In genomic region chr16:89298826-89299225, GRCh38 we compare ENCODE assay signal across 14 cellular contexts.
DNase-seq lines count a peak whose midpoint lies in the region; ATAC-seq and TF ChIP-seq lines count a peak whose summit lies in the region.
"Had no signal": no experiment of that assay in that cellular context is flagged by ENCODE, and none has a peak within 500 bp of the region (broad histone marks: within the 10 kb centered on the region; RNA-seq: fewer than 3 reads in every experiment).

No MANE protein-coding gene starts in this region.

- H3K9me3 Mint-ChIP-seq in activated naive CD8-positive, alpha-beta T cell treated with anti-CD3 and anti-CD28 coated beads, Interleukin-2, amount 10 ng/mL, durations not matched to agents 7 days and 5 days: no peaks in the 10 kb centered on the region
- H3K9me3 Mint-ChIP-seq in naive thymus-derived CD4-positive, alpha-beta T cell: peaks cover 0 to 6% (median 0%) of the 10 kb centered on the region in 11 donors

- H3K27me3 Mint-ChIP-seq in activated naive CD8-positive, alpha-beta T cell treated with anti-CD3 and anti-CD28 coated beads, Interleukin-2, amount 10 ng/mL, durations not matched to agents 7 days and 5 days: no peaks in the 10 kb centered on the region
- H3K27me3 Mint-ChIP-seq in naive thymus-derived CD4-positive, alpha-beta T cell: no peaks in the 10 kb centered on the region

- intact Hi-C loops in left ventricle myocardium superior (cut with micrococcal nuclease) (no loop called here), cardiac septum (cut with DNase I) (no loop called here), vagina (cut with DNase I) (no loop called here)
- intact Hi-C loops in naive thymus-derived CD4-positive, alpha-beta T cell (cut with micrococcal nuclease): no loop called here

- peaks cover 0 to 74% (median 13%) of the 10 kb centered on the region in 3 experiments for H3K36me3 ChIP-seq in naive thymus-derived CD4-positive, alpha-beta T cell (ENCODE audit: control insufficient read depth in 2 of 3, insufficient read depth in 3 of 3, low read length in 3 of 3)
- H3K36me3 ChIP-seq in vagina: peaks cover 0 to 10% of the 10 kb centered on the region in 2 donors

- POLR2A ChIA-PET in activated naive CD8-positive, alpha-beta T cell treated with anti-CD3 and anti-CD28 coated beads, Interleukin-2, amount 10 ng/mL, durations not matched to agents 7 days and 5 days (lab: Charles Lee): no interaction called here
- POLR2A ChIA-PET in naive thymus-derived CD4-positive, alpha-beta T cell (lab: Charles Lee): no interaction called here

- no peak for TF ChIP-seq POLR2A in vagina (IDR thresholded peaks at IDR 0.05)

- CTCF ChIA-PET in naive thymus-derived CD4-positive, alpha-beta T cell (lab: Charles Lee): no interaction called here

- peaks cover 10 to 12% of the 10 kb centered on the region in 2 donors for H3K4me1 ChIP-seq in naive thymus-derived CD4-positive, alpha-beta T cell (ENCODE audit: control insufficient read depth in 2 of 2, insufficient read depth in 2 of 2, low read length in 2 of 2)
- H3K4me1 ChIP-seq in vagina: peaks cover 71% of the 10 kb centered on the region

- H3K9me3 ChIP-seq in naive thymus-derived CD4-positive, alpha-beta T cell (ENCODE audit: control insufficient read depth in 2 of 3, low read length in 3 of 3): no peaks in the 10 kb centered on the region
- no peaks in the 10 kb centered on the region for H3K9me3 ChIP-seq in vagina
- H3K9me3 ChIP-seq: SJSA1, tibial artery had no signal

- H3K36me3 Mint-ChIP-seq in activated naive CD8-positive, alpha-beta T cell treated with anti-CD3 and anti-CD28 coated beads, Interleukin-2, amount 10 ng/mL, durations not matched to agents 7 days and 5 days: peaks cover 9% of the 10 kb centered on the region
- H3K36me3 Mint-ChIP-seq in naive thymus-derived CD4-positive, alpha-beta T cell: peaks cover 2 to 19% (median 5%) of the 10 kb centered on the region in 5 donors

- no peaks in the 10 kb centered on the region for H3K27me3 ChIP-seq in naive thymus-derived CD4-positive, alpha-beta T cell (ENCODE audit: control insufficient read depth in 2 of 2, insufficient read depth in 2 of 2, low read length in 2 of 2)
- H3K27me3 ChIP-seq in vagina: no peaks in the 10 kb centered on the region
- H3K27me3 ChIP-seq: SJSA1, tibial artery had no signal

- no peak overlapping the region for H3K4me3 ChIP-seq in naive thymus-derived CD4-positive, alpha-beta T cell (ENCODE audit: low read length)
- no peak overlapping the region for H3K4me3 ChIP-seq in vagina
- H3K4me3 ChIP-seq: SJSA1, tibial artery had no signal

- ATAC-seq in left ventricle myocardium superior (no peak), HG02852 (IDR thresholded peaks at IDR 0.05; ENCODE audit: unreplicated experiment) (no peak)
- ATAC-seq in activated naive CD8-positive, alpha-beta T cell treated with anti-CD3 and anti-CD28 coated beads, Interleukin-2, amount 10 ng/mL, durations not matched to agents 7 days and 5 days (ENCODE audit: low read depth): no peak
- ATAC-seq in naive thymus-derived CD4-positive, alpha-beta T cell: no peak

- no peak for TF ChIP-seq CTCF in vagina (IDR thresholded peaks at IDR 0.05)

- H3K4me1 Mint-ChIP-seq in activated naive CD8-positive, alpha-beta T cell treated with anti-CD3 and anti-CD28 coated beads, Interleukin-2, amount 10 ng/mL, durations not matched to agents 7 days and 5 days: peaks cover 40% of the 10 kb centered on the region
- H3K4me1 Mint-ChIP-seq in naive thymus-derived CD4-positive, alpha-beta T cell: peaks cover 31 to 67% (median 57%) of the 10 kb centered on the region in 7 donors

- DNase-seq in left ventricle myocardium superior (peak; percentile 21), cardiac septum (ENCODE audit: low spot score) (no peak), vagina (ENCODE audit: extremely low spot score in 2 of 2) (no peak), amniotic stem cell (lab: John Stamatoyannopoulos, UW) (no peak), 8988T (no peak)
- DNase-seq in activated naive CD8-positive, alpha-beta T cell treated with anti-CD3 and anti-CD28 coated beads, Interleukin-2, amount 10 ng/mL, durations not matched to agents 7 days and 5 days: no peak
- DNase-seq in naive thymus-derived CD4-positive, alpha-beta T cell: no peak
- DNase-seq: AML-193, NCI-H146, NCI-H446, tibial artery had no signal

- H3K27ac ChIP-seq in naive thymus-derived CD4-positive, alpha-beta T cell (ENCODE audit: low read depth, low read length): no peak overlapping the region
- peak overlapping the region; percentile 84 for H3K27ac ChIP-seq in vagina
- H3K27ac ChIP-seq: KMS-11, SJSA1 had no signal

- peak overlapping the region; percentile 12 for H3K27ac Mint-ChIP-seq in activated naive CD8-positive, alpha-beta T cell treated with anti-CD3 and anti-CD28 coated beads, Interleukin-2, amount 10 ng/mL, durations not matched to agents 7 days and 5 days
- H3K27ac Mint-ChIP-seq in naive thymus-derived CD4-positive, alpha-beta T cell: peak overlapping the region in 5 of 9 donors; percentile 38 to 79 (median 69)

- no peak overlapping the region for H3K4me3 Mint-ChIP-seq in activated naive CD8-positive, alpha-beta T cell treated with anti-CD3 and anti-CD28 coated beads, Interleukin-2, amount 10 ng/mL, durations not matched to agents 7 days and 5 days
- no peak overlapping the region for H3K4me3 Mint-ChIP-seq in naive thymus-derived CD4-positive, alpha-beta T cell
